25 cellular contexts compared by ENCODE assay signal in genomic region chr17:18167421-18167820, GRCh38.
"Had no signal": no experiment of that assay in that cellular context is flagged by ENCODE, and none has a peak within 500 bp of the region (broad histone marks: within the 10 kb centered on the region; RNA-seq: fewer than 3 reads in every experiment).

No MANE protein-coding gene starts in this region.

- ATAC-seq: activated T-cell treated with anti-CD3 and anti-CD28 coated beads, Interleukin-2, amount 50 U/mL, for 72 hours; PC-3; T-cell had no signal

- H3K4me3 ChIP-seq: cardiac muscle cell, MG63 had no signal

- FAIRE-seq: RCC 7860, TTC549 had no signal

- H3K9me3 ChIP-seq: MG63 had no signal

- H3K27ac ChIP-seq: brain microvascular endothelial cell, cardiac muscle cell had no signal

- DNase-seq: activated B cell treated with CpG ODN at 0.5 μM for 24 hours; activated CD4-positive, alpha-beta memory T cell treated with anti-CD3 and anti-CD28 coated beads, Interleukin-2, amount 10 ng/mL, durations not matched to agents 7 days and 5 days; activated CD4-positive, alpha-beta T cell treated with anti-CD3 and anti-CD28 coated beads for 1 hour; activated CD4-positive, alpha-beta T cell treated with anti-CD3 and anti-CD28 coated beads, Interleukin-2, amount 50 U/mL, for 1 hour; activated gamma-delta T cell treated with Interleukin-2 at 50 U/mL for 16 hours; activated naive CD4-positive, alpha-beta T cell treated with anti-CD3 and anti-CD28 coated beads, Interleukin-2, amount 10 ng/mL, durations not matched to agents 7 days and 5 days; activated naive CD8-positive, alpha-beta T cell treated with anti-CD3 and anti-CD28 coated beads for 36 hours; activated T-cell treated with anti-CD3 and anti-CD28 coated beads, Interleukin-2, amount 50 U/mL, for 72 hours; brain microvascular endothelial cell; MG63; MV-4-11; NCI-H1092 treated with DMSO at 0.1 percent for 48 hours; NCI-H1436 treated with DMSO at 0.1 percent for 48 hours; NCI-H1930; NCI-H2107; NCI-H2171 treated with DMSO at 0.1 percent for 48 hours; NCI-H526; SIG-M5; T-cell; T-helper 2 cell; T1000 had no signal

- H3K36me3 ChIP-seq: brain microvascular endothelial cell, cardiac muscle cell, MG63 had no signal

- H3K27me3 ChIP-seq: brain microvascular endothelial cell, cardiac muscle cell, MG63 had no signal
